8 cellular contexts compared by ENCODE assay signal in genomic region chr1:1891349-1892078, GRCh38.
DNase-seq lines count a peak whose midpoint lies in the region; ATAC-seq and TF ChIP-seq lines count a peak whose summit lies in the region.

No MANE protein-coding gene starts in this region.

- no peaks in the 10 kb centered on the region for H3K9me2 ChIP-seq in DOHH2 (replicated peaks; ENCODE audit: control insufficient read depth, low read length)

- H3K36me3 Mint-ChIP-seq in memory B cell: no peaks in the 10 kb centered on the region

- no peaks in the 10 kb centered on the region for H3K9me3 Mint-ChIP-seq in memory B cell

- CTCF ChIA-PET in HEK293 (lab: Yijun Ruan, JAX): interaction anchor here (0.6 to 1.5 kb wide), 3 partner anchors 14 to 132 kb away, joined by 4 to 5 read pairs (median 4); no protein-coding TSS in a partner anchor

- H3K79me2 ChIP-seq in DOHH2 (ENCODE audit: control insufficient read depth, low read length): peaks cover 64% of the 10 kb centered on the region

- H3K4me1 ChIP-seq in DOHH2 (ENCODE audit: control insufficient read depth, low read length) (peaks cover 72% of the 10 kb centered on the region), HEK293 (ENCODE audit: control insufficient read depth, insufficient read depth, low read length) (peaks cover 8% of the 10 kb centered on the region)

- H3K36me3 ChIP-seq in DOHH2 (ENCODE audit: control insufficient read depth, low read length) (peaks cover 38% of the 10 kb centered on the region), HEK293 (ENCODE audit: control insufficient read depth in 2 of 2, insufficient read depth in 1 of 2, low read length in 2 of 2) (no peaks in the 10 kb centered on the region)

- peak overlapping the region; percentile 95 for H3K4me2 ChIP-seq in DOHH2 (ENCODE audit: low read length)

- TF ChIP-seq CTCF in DOHH2 (IDR thresholded peaks at IDR 0.05; ENCODE audit: low read depth, low read length, poor library complexity, severe bottlenecking) (no peak), HEK293 (tag by site-specific recombination; IDR thresholded peaks at IDR 0.05) (peak; percentile 11; the same call in 1 of the 2 replicates)

- H3K9me3 ChIP-seq in DOHH2 (ENCODE audit: control insufficient read depth, insufficient read depth, low read length) (no peaks in the 10 kb centered on the region), HEK293 (ENCODE audit: control insufficient read depth, insufficient read depth, low read depth, low read length) (no peaks in the 10 kb centered on the region)

- peaks cover 29% of the 10 kb centered on the region for H4K20me1 ChIP-seq in DOHH2 (ENCODE audit: control insufficient read depth, insufficient read depth, low read depth, low read length)

- H3K27ac Mint-ChIP-seq in memory B cell: peak overlapping the region; percentile 92

- peaks cover 41% of the 10 kb centered on the region for H3K4me1 Mint-ChIP-seq in memory B cell

- H3K4me3 ChIP-seq in DOHH2 (ENCODE audit: low read length) (peak overlapping the region; percentile 90), HEK293 (ENCODE audit: low read depth, low read length) (peak overlapping the region; percentile 88)

- H3K27me3 Mint-ChIP-seq in memory B cell: peaks cover 6% of the 10 kb centered on the region

- no peaks in the 10 kb centered on the region for H3K27me3 ChIP-seq in DOHH2 (ENCODE audit: control insufficient read depth, low read length)

- H3K27ac ChIP-seq in DOHH2 (ENCODE audit: low read depth, low read length) (peak overlapping the region; percentile 56), HEK293 (ENCODE audit: extremely low read depth, low read depth, low read length) (peak overlapping the region; percentile 96)

- DNase-seq in NCI-H2196 treated with DMSO at 0.1 percent for 48 hours (lab: John Stamatoyannopoulos, UW; ENCODE audit: unreplicated experiment): peak; percentile 56
- peak; percentile 83 to 88 for DNase-seq in activated CD4-positive, alpha-beta T cell treated with anti-CD3 and anti-CD28 coated beads for 4 hours
- peak; percentile 81 for DNase-seq in effector CD4-positive, alpha-beta T cell
- peak in 1 of 2 donors; percentile 58 for DNase-seq in memory B cell (ENCODE audit: low spot score in 2 of 2)
- peak; percentile 69 for DNase-seq in stimulated activated CD8-positive, alpha-beta memory T cell treated with anti-CD3 and anti-CD28 coated beads, Interleukin-12 subunit alpha, Interleukin-12 subunit beta, amount 100 ng/mL, for 4 hours (ENCODE audit: low read depth)
- no peak for DNase-seq in NCI-H2029 (lab: John Stamatoyannopoulos, UW)

- peak; percentile 31 for ATAC-seq in memory B cell (ENCODE audit: low read depth)

- no peaks in the 10 kb centered on the region for H3F3A ChIP-seq in DOHH2 (ENCODE audit: control insufficient read depth, insufficient read depth)

- POLR2A ChIA-PET in HEK293 (lab: Yijun Ruan, JAX): interaction anchor here (1.0 to 1.3 kb wide), 3 partner anchors 9 to 33 kb away, joined by 3 to 4 read pairs (median 4); no protein-coding TSS in a partner anchor

- peak overlapping the region; percentile 89 for H3K4me3 Mint-ChIP-seq in memory B cell

TF ChIP-seq in HEK293, 187 proteins besides CTCF, POLR2A, EP300 and RAD21 (continues in another document):
- peak; percentile 26; the same call in 1 of the 2 replicates for TF ChIP-seq REST (tag by site-specific recombination; IDR thresholded peaks at IDR 0.05)
- peak; percentile 64 for TF ChIP-seq SP2 (tag by site-specific recombination; IDR thresholded peaks at IDR 0.05)
- no peak for TF ChIP-seq ZNF324 (tag by site-specific recombination; IDR thresholded peaks at IDR 0.05)
- TF ChIP-seq KLF9 (tag by site-specific recombination; IDR thresholded peaks at IDR 0.05; ENCODE audit: low read depth): peak; percentile 53; the same call in 1 of the 2 replicates
- peak; percentile 77; the same call in 1 of the 2 replicates for TF ChIP-seq ZBTB20 (tag by site-specific recombination; IDR thresholded peaks at IDR 0.05)
- peak; percentile 74 for TF ChIP-seq EGR2 (tag by site-specific recombination; IDR thresholded peaks at IDR 0.05; ENCODE audit: low read depth)
- peak; percentile 38 for TF ChIP-seq ZNF335 (tag by site-specific recombination; conservative IDR thresholded peaks at IDR 0.05)
- TF ChIP-seq HIC1 (tag by site-specific recombination; IDR thresholded peaks at IDR 0.05): peak; percentile 57; the same call in 1 of the 2 replicates
- TF ChIP-seq ZBTB6 (tag by site-specific recombination; IDR thresholded peaks at IDR 0.05): no peak
- TF ChIP-seq ZBTB1 (tag by site-specific recombination; IDR thresholded peaks at IDR 0.05): no peak
- TF ChIP-seq GLIS2 (tag by site-specific recombination; IDR thresholded peaks at IDR 0.05): peak; percentile 64; the same call in 1 of the 2 replicates
- TF ChIP-seq ZBTB8A (tag by site-specific recombination; IDR thresholded peaks at IDR 0.05): peak; percentile 68
- peak; percentile 65 for TF ChIP-seq ZBTB26 (tag by site-specific recombination; optimal IDR thresholded peaks at IDR 0.05)
- TF ChIP-seq ZNF48 (tag by site-specific recombination; IDR thresholded peaks at IDR 0.05): no peak
- peak; percentile 80 for TF ChIP-seq SP3 (tag by site-specific recombination; IDR thresholded peaks at IDR 0.05)
- TF ChIP-seq ZEB2 (tag by site-specific recombination; IDR thresholded peaks at IDR 0.05): 0 out of 2 replicates have a peak, but pooled peaks have one; percentile 11
- TF ChIP-seq KLF8 (tag by site-specific recombination; IDR thresholded peaks at IDR 0.05): 0 out of 2 replicates have a peak, but pooled peaks have one; percentile 43
- peak; percentile 43; the same call in 1 of the 2 replicates for TF ChIP-seq KLF7 (tag by site-specific recombination; IDR thresholded peaks at IDR 0.05; ENCODE audit: borderline replicate concordance)
